1 cellular context compared by ENCODE assay signal in the genomic region with DNA sequence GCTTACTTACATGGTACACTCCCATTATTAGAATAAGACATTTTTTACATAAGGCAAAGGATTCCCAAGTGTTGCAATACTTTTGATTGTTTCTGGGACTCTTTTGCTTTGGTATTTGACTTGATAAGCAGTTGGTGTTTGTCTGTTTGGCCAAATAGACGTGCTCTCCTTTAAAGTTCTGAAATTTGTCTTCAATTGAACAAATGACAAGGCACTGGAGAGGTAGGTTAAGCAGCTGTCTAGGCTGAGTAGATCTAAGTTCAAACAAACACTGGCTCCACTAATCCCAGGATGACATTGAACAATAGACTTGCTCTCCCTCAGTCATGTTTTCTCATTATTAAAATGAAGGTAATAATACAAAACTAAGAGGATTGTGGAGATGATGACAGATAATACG.
A peak's percentile ranks its signal among the peaks of the same experiment; 100 is the strongest.
TF ChIP-seq lines count a peak whose summit lies in the region.

No MANE protein-coding gene starts in this region.

TF ChIP-seq in HepG2, 621 proteins besides CTCF, POLR2A, EP300 and RAD21 (continued from another document and continues in another):
- TF ChIP-seq, protein P1, sequence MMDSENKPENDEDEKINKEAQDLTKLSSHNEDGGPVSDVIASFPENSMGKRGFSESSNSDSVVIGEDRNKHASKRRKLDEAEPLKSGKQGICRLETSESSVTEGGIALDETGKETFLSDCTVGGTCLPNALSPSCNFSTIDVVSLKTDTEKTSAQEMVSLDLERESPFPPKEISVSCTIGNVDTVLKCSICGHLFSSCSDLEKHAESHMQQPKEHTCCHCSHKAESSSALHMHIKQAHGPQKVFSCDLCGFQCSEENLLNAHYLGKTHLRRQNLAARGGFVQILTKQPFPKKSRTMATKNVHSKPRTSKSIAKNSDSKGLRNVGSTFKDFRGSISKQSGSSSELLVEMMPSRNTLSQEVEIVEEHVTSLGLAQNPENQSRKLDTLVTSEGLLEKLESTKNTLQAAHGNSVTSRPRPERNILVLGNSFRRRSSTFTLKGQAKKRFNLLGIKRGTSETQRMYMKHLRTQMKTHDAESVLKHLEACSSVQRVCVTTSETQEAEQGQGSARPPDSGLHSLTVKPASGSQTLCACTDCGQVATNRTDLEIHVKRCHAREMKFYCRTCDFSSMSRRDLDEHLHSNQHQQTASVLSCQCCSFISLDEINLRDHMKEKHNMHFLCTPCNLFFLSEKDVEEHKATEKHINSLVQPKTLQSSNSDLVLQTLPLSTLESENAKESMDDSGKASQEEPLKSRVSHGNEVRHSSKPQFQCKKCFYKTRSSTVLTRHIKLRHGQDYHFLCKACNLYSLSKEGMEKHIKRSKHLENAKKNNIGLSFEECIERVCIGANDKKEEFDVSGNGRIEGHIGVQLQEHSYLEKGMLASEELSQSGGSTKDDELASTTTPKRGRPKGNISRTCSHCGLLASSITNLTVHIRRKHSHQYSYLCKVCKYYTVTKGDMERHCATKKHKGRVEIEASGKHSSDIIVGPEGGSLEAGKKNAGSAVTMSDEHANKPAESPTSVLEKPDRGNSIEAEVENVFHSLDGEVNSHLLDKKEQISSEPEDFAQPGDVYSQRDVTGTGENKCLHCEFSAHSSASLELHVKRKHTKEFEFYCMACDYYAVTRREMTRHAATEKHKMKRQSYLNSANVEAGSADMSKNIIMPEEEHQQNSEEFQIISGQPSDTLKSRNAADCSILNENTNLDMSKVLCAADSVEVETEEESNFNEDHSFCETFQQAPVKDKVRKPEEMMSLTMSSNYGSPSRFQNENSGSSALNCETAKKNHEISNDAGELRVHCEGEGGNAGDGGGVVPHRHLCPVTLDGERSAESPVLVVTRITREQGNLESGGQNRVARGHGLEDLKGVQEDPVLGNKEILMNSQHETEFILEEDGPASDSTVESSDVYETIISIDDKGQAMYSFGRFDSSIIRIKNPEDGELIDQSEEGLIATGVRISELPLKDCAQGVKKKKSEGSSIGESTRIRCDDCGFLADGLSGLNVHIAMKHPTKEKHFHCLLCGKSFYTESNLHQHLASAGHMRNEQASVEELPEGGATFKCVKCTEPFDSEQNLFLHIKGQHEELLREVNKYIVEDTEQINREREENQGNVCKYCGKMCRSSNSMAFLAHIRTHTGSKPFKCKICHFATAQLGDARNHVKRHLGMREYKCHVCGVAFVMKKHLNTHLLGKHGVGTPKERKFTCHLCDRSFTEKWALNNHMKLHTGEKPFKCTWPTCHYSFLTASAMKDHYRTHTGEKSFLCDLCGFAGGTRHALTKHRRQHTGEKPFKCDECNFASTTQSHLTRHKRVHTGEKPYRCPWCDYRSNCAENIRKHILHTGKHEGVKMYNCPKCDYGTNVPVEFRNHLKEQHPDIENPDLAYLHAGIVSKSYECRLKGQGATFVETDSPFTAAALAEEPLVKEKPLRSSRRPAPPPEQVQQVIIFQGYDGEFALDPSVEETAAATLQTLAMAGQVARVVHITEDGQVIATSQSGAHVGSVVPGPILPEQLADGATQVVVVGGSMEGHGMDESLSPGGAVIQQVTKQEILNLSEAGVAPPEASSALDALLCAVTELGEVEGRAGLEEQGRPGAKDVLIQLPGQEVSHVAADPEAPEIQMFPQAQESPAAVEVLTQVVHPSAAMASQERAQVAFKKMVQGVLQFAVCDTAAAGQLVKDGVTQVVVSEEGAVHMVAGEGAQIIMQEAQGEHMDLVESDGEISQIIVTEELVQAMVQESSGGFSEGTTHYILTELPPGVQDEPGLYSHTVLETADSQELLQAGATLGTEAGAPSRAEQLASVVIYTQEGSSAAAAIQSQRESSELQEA (CRISPR knock-in tag; IDR thresholded peaks at IDR 0.05; ENCODE audit: not compliant biosample characterization): no peak
- TF ChIP-seq, protein P2, sequence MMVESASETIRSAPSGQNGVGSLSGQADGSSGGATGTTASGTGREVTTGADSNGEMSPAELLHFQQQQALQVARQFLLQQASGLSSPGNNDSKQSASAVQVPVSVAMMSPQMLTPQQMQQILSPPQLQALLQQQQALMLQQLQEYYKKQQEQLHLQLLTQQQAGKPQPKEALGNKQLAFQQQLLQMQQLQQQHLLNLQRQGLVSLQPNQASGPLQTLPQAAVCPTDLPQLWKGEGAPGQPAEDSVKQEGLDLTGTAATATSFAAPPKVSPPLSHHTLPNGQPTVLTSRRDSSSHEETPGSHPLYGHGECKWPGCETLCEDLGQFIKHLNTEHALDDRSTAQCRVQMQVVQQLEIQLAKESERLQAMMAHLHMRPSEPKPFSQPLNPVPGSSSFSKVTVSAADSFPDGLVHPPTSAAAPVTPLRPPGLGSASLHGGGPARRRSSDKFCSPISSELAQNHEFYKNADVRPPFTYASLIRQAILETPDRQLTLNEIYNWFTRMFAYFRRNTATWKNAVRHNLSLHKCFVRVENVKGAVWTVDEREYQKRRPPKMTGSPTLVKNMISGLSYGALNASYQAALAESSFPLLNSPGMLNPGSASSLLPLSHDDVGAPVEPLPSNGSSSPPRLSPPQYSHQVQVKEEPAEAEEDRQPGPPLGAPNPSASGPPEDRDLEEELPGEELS (CRISPR knock-in tag; IDR thresholded peaks at IDR 0.05): peak; percentile 93
- TF ChIP-seq ZNF614 (CRISPR knock-in tag; IDR thresholded peaks at IDR 0.05; ENCODE audit: borderline replicate concordance) (peak; percentile 68; the same call in 1 of the 2 replicates), MBD4 (IDR thresholded peaks at IDR 0.05; ENCODE audit: borderline replicate concordance, low read length) (no peak), ZNF207 (IDR thresholded peaks at IDR 0.05; ENCODE audit: borderline replicate concordance) (no peak), REL (CRISPR knock-in tag; conservative IDR thresholded peaks at IDR 0.05) (no peak), PLRG1 (conservative IDR thresholded peaks at IDR 0.05) (no peak), SRSF1 (optimal IDR thresholded peaks at IDR 0.05; ENCODE audit: low read depth, low read length) (no peak), RORA (CRISPR knock-in tag; IDR thresholded peaks at IDR 0.05) (no peak), HNF4G (IDR thresholded peaks at IDR 0.05; ENCODE audit: borderline replicate concordance, low read depth, low read length) (peak; percentile 65), HNF4G (CRISPR knock-in tag; IDR thresholded peaks at IDR 0.05; ENCODE audit: borderline replicate concordance, low read depth) (no peak), MEIS1 (CRISPR knock-in tag; IDR thresholded peaks at IDR 0.05; ENCODE audit: borderline replicate concordance) (peak; percentile 65; the same call in 1 of the 2 replicates), PAF1 (CRISPR knock-in tag; IDR thresholded peaks at IDR 0.05) (no peak), ZSCAN22 (CRISPR knock-in tag; IDR thresholded peaks at IDR 0.05) (no peak), ZNF550 (CRISPR knock-in tag; IDR thresholded peaks at IDR 0.05; ENCODE audit: borderline replicate concordance) (no peak), MED8 (CRISPR knock-in tag; IDR thresholded peaks at IDR 0.05; ENCODE audit: insufficient replicate concordance) (no peak), ZNF451 (CRISPR knock-in tag; IDR thresholded peaks at IDR 0.05) (no peak), KDM6A (CRISPR knock-in tag; IDR thresholded peaks at IDR 0.05; ENCODE audit: low read depth) (peak; percentile 60), ZNF234 (CRISPR knock-in tag; conservative IDR thresholded peaks at IDR 0.05) (no peak), TARDBP (CRISPR knock-in tag; IDR thresholded peaks at IDR 0.05) (peak; percentile 77; the same call in 1 of the 2 replicates), KDM2A (CRISPR knock-in tag; IDR thresholded peaks at IDR 0.05; ENCODE audit: borderline replicate concordance, low read depth) (no peak), NCOA2 (CRISPR knock-in tag; IDR thresholded peaks at IDR 0.05) (peak; percentile 96), ZNF468 (CRISPR knock-in tag; IDR thresholded peaks at IDR 0.05) (no peak), TBX3 (IDR thresholded peaks at IDR 0.05; ENCODE audit: borderline replicate concordance) (no peak), ZNF12 (CRISPR knock-in tag; IDR thresholded peaks at IDR 0.05) (peak; percentile 42; the same call in 1 of the 2 replicates), CENPT (CRISPR knock-in tag; IDR thresholded peaks at IDR 0.05; ENCODE audit: low read depth) (no peak), ZNF549 (CRISPR knock-in tag; IDR thresholded peaks at IDR 0.05) (no peak), ZNF317 (CRISPR knock-in tag; IDR thresholded peaks at IDR 0.05) (peak; percentile 97), CREB1 (IDR thresholded peaks at IDR 0.05) (no peak), CREB1 (CRISPR knock-in tag; IDR thresholded peaks at IDR 0.05) (peak; percentile 49), SOX13 (IDR thresholded peaks at IDR 0.05) (peak; percentile 92), SOX13 (CRISPR knock-in tag; conservative IDR thresholded peaks at IDR 0.05 in 1 of 2, IDR thresholded peaks at IDR 0.05 in 1 of 2) (peak in 1 of 2 experiments; percentile 99; a peak in 2 of 4 replicates), PCBP2 (optimal IDR thresholded peaks at IDR 0.05; ENCODE audit: low read depth, low read length, poor library complexity, severe bottlenecking) (no peak), ZNF343 (CRISPR knock-in tag; IDR thresholded peaks at IDR 0.05) (no peak), PRMT3 (CRISPR knock-in tag; IDR thresholded peaks at IDR 0.05; ENCODE audit: borderline replicate concordance, low read depth) (no peak), ARHGAP35 (CRISPR knock-in tag; IDR thresholded peaks at IDR 0.05; ENCODE audit: borderline replicate concordance) (no peak), ZNF660 (CRISPR knock-in tag; IDR thresholded peaks at IDR 0.05; ENCODE audit: borderline replicate concordance, low read depth) (no peak)
- TF ChIP-seq, protein P3, sequence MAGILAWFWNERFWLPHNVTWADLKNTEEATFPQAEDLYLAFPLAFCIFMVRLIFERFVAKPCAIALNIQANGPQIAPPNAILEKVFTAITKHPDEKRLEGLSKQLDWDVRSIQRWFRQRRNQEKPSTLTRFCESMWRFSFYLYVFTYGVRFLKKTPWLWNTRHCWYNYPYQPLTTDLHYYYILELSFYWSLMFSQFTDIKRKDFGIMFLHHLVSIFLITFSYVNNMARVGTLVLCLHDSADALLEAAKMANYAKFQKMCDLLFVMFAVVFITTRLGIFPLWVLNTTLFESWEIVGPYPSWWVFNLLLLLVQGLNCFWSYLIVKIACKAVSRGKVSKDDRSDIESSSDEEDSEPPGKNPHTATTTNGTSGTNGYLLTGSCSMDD (CRISPR knock-in tag; IDR thresholded peaks at IDR 0.05): no peak
- TF ChIP-seq, protein P4, sequence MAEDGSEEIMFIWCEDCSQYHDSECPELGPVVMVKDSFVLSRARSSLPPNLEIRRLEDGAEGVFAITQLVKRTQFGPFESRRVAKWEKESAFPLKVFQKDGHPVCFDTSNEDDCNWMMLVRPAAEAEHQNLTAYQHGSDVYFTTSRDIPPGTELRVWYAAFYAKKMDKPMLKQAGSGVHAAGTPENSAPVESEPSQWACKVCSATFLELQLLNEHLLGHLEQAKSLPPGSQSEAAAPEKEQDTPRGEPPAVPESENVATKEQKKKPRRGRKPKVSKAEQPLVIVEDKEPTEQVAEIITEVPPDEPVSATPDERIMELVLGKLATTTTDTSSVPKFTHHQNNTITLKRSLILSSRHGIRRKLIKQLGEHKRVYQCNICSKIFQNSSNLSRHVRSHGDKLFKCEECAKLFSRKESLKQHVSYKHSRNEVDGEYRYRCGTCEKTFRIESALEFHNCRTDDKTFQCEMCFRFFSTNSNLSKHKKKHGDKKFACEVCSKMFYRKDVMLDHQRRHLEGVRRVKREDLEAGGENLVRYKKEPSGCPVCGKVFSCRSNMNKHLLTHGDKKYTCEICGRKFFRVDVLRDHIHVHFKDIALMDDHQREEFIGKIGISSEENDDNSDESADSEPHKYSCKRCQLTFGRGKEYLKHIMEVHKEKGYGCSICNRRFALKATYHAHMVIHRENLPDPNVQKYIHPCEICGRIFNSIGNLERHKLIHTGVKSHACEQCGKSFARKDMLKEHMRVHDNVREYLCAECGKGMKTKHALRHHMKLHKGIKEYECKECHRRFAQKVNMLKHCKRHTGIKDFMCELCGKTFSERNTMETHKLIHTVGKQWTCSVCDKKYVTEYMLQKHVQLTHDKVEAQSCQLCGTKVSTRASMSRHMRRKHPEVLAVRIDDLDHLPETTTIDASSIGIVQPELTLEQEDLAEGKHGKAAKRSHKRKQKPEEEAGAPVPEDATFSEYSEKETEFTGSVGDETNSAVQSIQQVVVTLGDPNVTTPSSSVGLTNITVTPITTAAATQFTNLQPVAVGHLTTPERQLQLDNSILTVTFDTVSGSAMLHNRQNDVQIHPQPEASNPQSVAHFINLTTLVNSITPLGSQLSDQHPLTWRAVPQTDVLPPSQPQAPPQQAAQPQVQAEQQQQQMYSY (CRISPR knock-in tag; IDR thresholded peaks at IDR 0.05): no peak
- TF ChIP-seq, protein P5, sequence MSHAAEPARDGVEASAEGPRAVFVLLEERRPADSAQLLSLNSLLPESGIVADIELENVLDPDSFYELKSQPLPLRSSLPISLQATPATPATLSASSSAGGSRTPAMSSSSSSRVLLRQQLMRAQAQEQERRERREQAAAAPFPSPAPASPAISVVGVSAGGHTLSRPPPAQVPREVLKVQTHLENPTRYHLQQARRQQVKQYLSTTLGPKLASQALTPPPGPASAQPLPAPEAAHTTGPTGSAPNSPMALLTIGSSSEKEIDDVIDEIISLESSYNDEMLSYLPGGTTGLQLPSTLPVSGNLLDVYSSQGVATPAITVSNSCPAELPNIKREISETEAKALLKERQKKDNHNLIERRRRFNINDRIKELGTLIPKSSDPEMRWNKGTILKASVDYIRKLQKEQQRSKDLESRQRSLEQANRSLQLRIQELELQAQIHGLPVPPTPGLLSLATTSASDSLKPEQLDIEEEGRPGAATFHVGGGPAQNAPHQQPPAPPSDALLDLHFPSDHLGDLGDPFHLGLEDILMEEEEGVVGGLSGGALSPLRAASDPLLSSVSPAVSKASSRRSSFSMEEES (CRISPR knock-in tag; IDR thresholded peaks at IDR 0.05): peak; percentile 54; the same call in 1 of the 2 replicates
- TF ChIP-seq, protein P6, sequence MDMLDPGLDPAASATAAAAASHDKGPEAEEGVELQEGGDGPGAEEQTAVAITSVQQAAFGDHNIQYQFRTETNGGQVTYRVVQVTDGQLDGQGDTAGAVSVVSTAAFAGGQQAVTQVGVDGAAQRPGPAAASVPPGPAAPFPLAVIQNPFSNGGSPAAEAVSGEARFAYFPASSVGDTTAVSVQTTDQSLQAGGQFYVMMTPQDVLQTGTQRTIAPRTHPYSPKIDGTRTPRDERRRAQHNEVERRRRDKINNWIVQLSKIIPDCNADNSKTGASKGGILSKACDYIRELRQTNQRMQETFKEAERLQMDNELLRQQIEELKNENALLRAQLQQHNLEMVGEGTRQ (IDR thresholded peaks at IDR 0.05; ENCODE audit: low read depth, low read length): no peak
- TF ChIP-seq, protein P6 (CRISPR knock-in tag; IDR thresholded peaks at IDR 0.05; ENCODE audit: borderline replicate concordance): no peak
- TF ChIP-seq, protein P7, sequence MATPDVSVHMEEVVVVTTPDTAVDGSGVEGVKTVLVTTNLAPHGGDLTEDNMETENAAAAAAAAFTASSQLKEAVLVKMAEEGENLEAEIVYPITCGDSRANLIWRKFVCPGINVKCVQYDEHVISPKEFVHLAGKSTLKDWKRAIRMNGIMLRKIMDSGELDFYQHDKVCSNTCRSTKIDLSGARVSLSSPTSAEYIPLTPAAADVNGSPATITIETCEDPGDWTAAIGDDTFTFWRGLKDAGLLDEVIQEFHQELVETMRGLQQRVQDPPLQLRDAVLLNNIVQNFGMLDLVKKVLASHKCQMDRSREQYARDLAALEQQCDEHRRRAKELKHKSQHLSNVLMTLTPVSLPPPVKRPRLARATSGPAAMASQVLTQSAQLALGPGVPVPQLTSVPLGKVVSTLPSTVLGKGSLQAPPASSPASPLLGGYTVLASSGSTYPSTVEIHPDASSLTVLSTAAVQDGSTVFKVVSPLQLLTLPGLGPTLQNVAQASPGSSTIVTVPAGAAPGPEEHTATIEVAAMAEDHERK (CRISPR knock-in tag; IDR thresholded peaks at IDR 0.05; ENCODE audit: low read depth): no peak
